ENCODE assay signal across 8 cellular contexts in genomic region chr1:75233302-75233929, GRCh38.
DNase-seq lines count a peak whose midpoint lies in the region; ATAC-seq and TF ChIP-seq lines count a peak whose summit lies in the region.

No MANE protein-coding gene starts in this region.

- H3K27ac ChIP-seq in heart left ventricle (no peak overlapping the region), RWPE1 (no peak overlapping the region)

- WGBS in heart left ventricle, 4 donors: 12 to 20% (median 13%) methylated on average over 11 of the region's 11 CpGs

- no peaks in the 10 kb centered on the region for H3K4me1 ChIP-seq in heart left ventricle

- H3K4me3 ChIP-seq in heart left ventricle (no peak overlapping the region), retinal pigment epithelial cell (ENCODE audit: low read length) (no peak overlapping the region)

- CTCF ChIA-PET in RWPE1 (lab: Yijun Ruan, JAX): interaction anchor here (0.6 to 1.5 kb wide), 9 partner anchors 9 to 824 kb away, joined by 3 to 7 read pairs (median 4); partner anchors contain the start of gene SLC44A5

- DNase-seq in heart left ventricle (no peak), Right ventricle myocardium superior (no peak), H4 (ENCODE audit: low spot score) (peak; percentile 55), RWPE1 (ENCODE audit: low spot score) (peak; percentile 42), fibroblast of peridontal ligament (ENCODE audit: extremely low read depth) (peak; percentile 31), retinal pigment epithelial cell (ENCODE audit: low read depth) (peak; percentile 8), mucosa of gallbladder (ENCODE audit: low spot score) (no peak)

- peak; percentile 61 for TF ChIP-seq RAD21 in Ishikawa (IDR thresholded peaks at IDR 0.05; ENCODE audit: low read depth)

- intact Hi-C loops in heart left ventricle (cut with DNase I) (loop anchor here in 2 of 10 donors (10.0 kb wide), 2 partner anchors 61 to 391 kb away; no protein-coding TSS in a partner anchor), Right ventricle myocardium superior (cut with DNase I) (no loop called here)

- no peak for TF ChIP-seq POLR2A in heart left ventricle (IDR thresholded peaks at IDR 0.05)

- TF ChIP-seq EP300 in Ishikawa (IDR thresholded peaks at IDR 0.05; ENCODE audit: borderline replicate concordance): no peak

- no peaks in the 10 kb centered on the region for H3K9me3 ChIP-seq in heart left ventricle

- H3K27me3 ChIP-seq in heart left ventricle: peaks cover 0 to 10% (median 0%) of the 10 kb centered on the region in 9 donors

- peak; percentile 23 to 63 (median 48) for TF ChIP-seq CTCF in heart left ventricle (IDR thresholded peaks at IDR 0.05)
- peak; percentile 80 for TF ChIP-seq CTCF in RWPE1 (conservative IDR thresholded peaks at IDR 0.05; ENCODE audit: low read depth)
- peak; percentile 75 for TF ChIP-seq CTCF in retinal pigment epithelial cell (conservative IDR thresholded peaks at IDR 0.05; ENCODE audit: low read depth, low read length)

- no peaks in the 10 kb centered on the region for H3K36me3 ChIP-seq in heart left ventricle

- POLR2A ChIA-PET in RWPE1 (lab: Yijun Ruan, JAX; ENCODE audit: low non-redundant PET): no interaction called here

- peak in 1 of 4 donors; percentile 73 for ATAC-seq in heart left ventricle
- no peak for ATAC-seq in Right ventricle myocardium superior (ENCODE audit: poor library complexity)

TF ChIP-seq in Ishikawa, 13 proteins besides CTCF, POLR2A, EP300 and RAD21:
- TF ChIP-seq TEAD4 (IDR thresholded peaks at IDR 0.05): peak; percentile 82
- TF ChIP-seq FOXM1 (IDR thresholded peaks at IDR 0.05; ENCODE audit: borderline replicate concordance, low read depth): no peak

Comparison
In these comparisons a context has a peak if more than half of its experiments do, and no peak if none do; other contexts are left out.
1. DNase-seq: peak in H4 (single experiment), RWPE1 (single experiment), fibroblast of peridontal ligament (single experiment) and retinal pigment epithelial cell (single experiment); none in heart left ventricle (0 of 5), Right ventricle myocardium superior (single experiment) and mucosa of gallbladder (single experiment).
2. Peak in every context shown above with its lines, with median percentiles within 50 percentile points of each other: CTCF ChIP-seq.